19 cellular contexts compared by ENCODE assay signal in genomic region chr6:125939796-125940195, GRCh38. TPM values are rescaled to one million over a fixed set of nuclear protein-coding genes. Genes with fewer than 3 reads are reported as not detected.
DNase-seq lines count a peak whose midpoint lies in the region; ATAC-seq, FAIRE-seq and TF ChIP-seq lines count a peak whose summit lies in the region.
"Had no signal": no experiment of that assay in that cellular context is flagged by ENCODE, and none has a peak within 500 bp of the region (broad histone marks: within the 10 kb centered on the region; RNA-seq: fewer than 3 reads in every experiment).

No MANE protein-coding gene starts in this region.

- no peak for TF ChIP-seq RAD21 in A549 (conservative IDR thresholded peaks at IDR 0.05 in 1 of 2, IDR thresholded peaks at IDR 0.05 in 1 of 2)

- H3K27ac Mint-ChIP-seq in Caco-2 (ENCODE audit: unreplicated experiment), result peak overlapping the region; percentile 79
- H3K27ac Mint-ChIP-seq in endothelial cell (ENCODE audit: unreplicated experiment), result no peak overlapping the region
- H3K27ac Mint-ChIP-seq: CD4-positive, alpha-beta T cell had no signal

- H3K4me3 Mint-ChIP-seq in Caco-2 (ENCODE audit: unreplicated experiment) (no peak overlapping the region), endothelial cell (ENCODE audit: unreplicated experiment) (no peak overlapping the region)
- H3K4me3 Mint-ChIP-seq: CD4-positive, alpha-beta T cell had no signal

- ATAC-seq in A549, result no peak
- no peak for ATAC-seq in GM19397 (IDR thresholded peaks at IDR 0.05; ENCODE audit: unreplicated experiment)
- no peak for ATAC-seq in HG02840 (IDR thresholded peaks at IDR 0.05; ENCODE audit: low FRiP score, unreplicated experiment)

- no peaks in the 10 kb centered on the region for H3K79me2 ChIP-seq in keratinocyte (ENCODE audit: control insufficient read depth, insufficient read depth, low read length)

- H3K27ac ChIP-seq in A549 (peak overlapping the region; percentile 93 to 98), SK-N-MC (no peak overlapping the region), keratinocyte (ENCODE audit: control insufficient read depth, insufficient read depth, low read length) (peak overlapping the region; percentile 97)
- H3K27ac ChIP-seq: BLaER1 had no signal

- DNase-seq in A549 (ENCODE audit: low read depth in 1 of 2, low spot score in 1 of 2) (no peak), Caco-2 (no peak), SK-N-MC (ENCODE audit: low read depth, low spot score) (no peak), keratinocyte (ENCODE audit: low read depth, low spot score) (no peak), endothelial cell (ENCODE audit: low spot score) (no peak)
- DNase-seq: ACHN; CD4-positive, alpha-beta T cell; DND-41; Kasumi-1; MG63; NCI-H1417; NCI-H1694 treated with DMSO at 0.1 percent for 48 hours; NCI-H446 treated with DMSO at 0.1 percent for 48 hours; NCI-H526 treated with DMSO at 0.1 percent for 48 hours; SHP77 had no signal

- CTCF ChIA-PET in A549 (lab: Yijun Ruan, JAX) (interaction anchor here (2.4 to 4.6 kb wide), 2 partner anchors 14 to 16 kb away, joined by 9 to 18 read pairs; partner anchors contain the start of gene HINT3), Caco-2 (lab: Charles Lee) (interaction anchor here (2.6 kb wide), 1 partner anchor 16 kb away, joined by 8 read pairs; the partner anchor contains the start of gene HINT3)

- TF ChIP-seq POLR2A in A549 (IDR thresholded peaks at IDR 0.05; ENCODE audit: low read length), result no peak

- H3K9me1 ChIP-seq in keratinocyte (ENCODE audit: control insufficient read depth, extremely low read depth, insufficient read depth, low read length), result no peaks in the 10 kb centered on the region

- no peak for TF ChIP-seq CTCF in A549 (IDR thresholded peaks at IDR 0.05)
- no peak for TF ChIP-seq CTCF in Caco-2 (IDR thresholded peaks at IDR 0.05; ENCODE audit: insufficient read depth in 1 of 2, low read depth in 1 of 2, low read length in 1 of 2, severe bottlenecking in 1 of 2, unreplicated experiment in 1 of 2)
- TF ChIP-seq CTCF in keratinocyte (optimal IDR thresholded peaks at IDR 0.05 in 1 of 3, IDR thresholded peaks at IDR 0.05 in 1 of 3, conservative IDR thresholded peaks at IDR 0.05 in 1 of 3; ENCODE audit: extremely low read depth in 1 of 3, insufficient read depth in 2 of 3, low read length in 3 of 3), result no peak
- no peak for TF ChIP-seq CTCF in endothelial cell (IDR thresholded peaks at IDR 0.05; ENCODE audit: unreplicated experiment)

- H3K36me3 Mint-ChIP-seq in Caco-2 (ENCODE audit: insufficient read depth, unreplicated experiment) (peaks cover 4% of the 10 kb centered on the region), endothelial cell (ENCODE audit: low read depth, unreplicated experiment) (no peaks in the 10 kb centered on the region)

- H3K36me3 ChIP-seq in Caco-2 (ENCODE audit: control insufficient read depth, insufficient read depth, low read length), result no peaks in the 10 kb centered on the region
- no peaks in the 10 kb centered on the region for H3K36me3 ChIP-seq in SK-N-MC (ENCODE audit: insufficient read depth, low read length)
- H3K36me3 ChIP-seq in keratinocyte (ENCODE audit: control insufficient read depth in 2 of 2, extremely low read depth in 1 of 2, insufficient read depth in 2 of 2, low read length in 2 of 2), result no peaks in the 10 kb centered on the region
- H3K36me3 ChIP-seq: BLaER1, MG63 had no signal

- H3K4me2 ChIP-seq in A549 (peak overlapping the region; percentile 48; the same call in 2 of the 3 replicates), keratinocyte (ENCODE audit: control insufficient read depth, extremely low read depth, insufficient read depth, low read depth, low read length) (peak overlapping the region; percentile 65)
- H3K4me2 ChIP-seq: BLaER1 had no signal

- no peak for TF ChIP-seq EP300 in A549 (IDR thresholded peaks at IDR 0.05)

- H3K4me3 ChIP-seq in A549 (no peak overlapping the region), Caco-2 (ENCODE audit: low read depth, low read length) (no peak overlapping the region), SK-N-MC (peak overlapping the region; percentile 6; the same call in 1 of the 2 replicates), keratinocyte (ENCODE audit: control insufficient read depth in 2 of 3, extremely low read depth in 1 of 3, insufficient read depth in 2 of 3, low read depth in 1 of 3, low read length in 3 of 3) (no peak overlapping the region)
- H3K4me3 ChIP-seq: BLaER1, MG63 had no signal

- H3K27me3 ChIP-seq in Caco-2 (replicated peaks; ENCODE audit: control insufficient read depth, insufficient read depth, low read length) (no peaks in the 10 kb centered on the region), keratinocyte (ENCODE audit: control insufficient read depth, extremely low read depth, insufficient read depth, low read length) (no peaks in the 10 kb centered on the region)
- H3K27me3 ChIP-seq: BLaER1, MG63 had no signal

- peaks cover 36% of the 10 kb centered on the region for H3K4me1 Mint-ChIP-seq in Caco-2 (ENCODE audit: low read depth, unreplicated experiment)
- H3K4me1 Mint-ChIP-seq in endothelial cell (ENCODE audit: unreplicated experiment), result peaks cover 41% of the 10 kb centered on the region

- dilution Hi-C loops in keratinocyte (cut with MboI; ENCODE audit: extremely low pct_ligation_motif_present, low sequenced_read_pairs), result no loop called here

- no peaks in the 10 kb centered on the region for H4K20me1 ChIP-seq in keratinocyte (ENCODE audit: control insufficient read depth, extremely low read depth, insufficient read depth, low read length)
- H4K20me1 ChIP-seq: BLaER1 had no signal

- H2AFZ ChIP-seq in keratinocyte (ENCODE audit: control insufficient read depth, low read length), result no peak overlapping the region

- H3K9me3 Mint-ChIP-seq in Caco-2 (ENCODE audit: unreplicated experiment) (no peaks in the 10 kb centered on the region), endothelial cell (ENCODE audit: unreplicated experiment) (no peaks in the 10 kb centered on the region)
- H3K9me3 Mint-ChIP-seq: CD4-positive, alpha-beta T cell had no signal

- 74% methylated on average over 2 of the region's 2 CpGs for WGBS in A549 (ENCODE audit: missing lambda C conversion rate)

- no peak overlapping the region for H3K9ac ChIP-seq in SK-N-MC (ENCODE audit: insufficient read length)
- H3K9ac ChIP-seq in keratinocyte (ENCODE audit: control insufficient read depth, extremely low read depth, insufficient read depth, low read length), result no peak overlapping the region
- H3K9ac ChIP-seq: BLaER1 had no signal

- intact Hi-C loops in Caco-2 (cut with micrococcal nuclease; ENCODE audit: unreplicated experiment), result no loop called here

- POLR2A ChIA-PET in A549 (lab: Yijun Ruan, JAX), result no interaction called here
- POLR2A ChIA-PET in Caco-2 (lab: Charles Lee), result no interaction called here

- H3K9me3 ChIP-seq in A549, result no peaks in the 10 kb centered on the region
- no peaks in the 10 kb centered on the region for H3K9me3 ChIP-seq in Caco-2
- H3K9me3 ChIP-seq in SK-N-MC (ENCODE audit: low read depth, low read length), result no peaks in the 10 kb centered on the region
- H3K9me3 ChIP-seq in keratinocyte (ENCODE audit: control insufficient read depth, low read depth, low read length), result no peaks in the 10 kb centered on the region
- H3K9me3 ChIP-seq: BLaER1, MG63 had no signal

- no peaks in the 10 kb centered on the region for H3K27me3 Mint-ChIP-seq in Caco-2 (ENCODE audit: insufficient read depth, unreplicated experiment)
- no peaks in the 10 kb centered on the region for H3K27me3 Mint-ChIP-seq in endothelial cell (ENCODE audit: unreplicated experiment)

- FAIRE-seq in A549 (lab: Jason Lieb, UNC) (no peak), keratinocyte (lab: Jason Lieb, UNC) (peak; percentile 23)
- FAIRE-seq: GM12892 had no signal

- peaks cover 61% of the 10 kb centered on the region for H3K4me1 ChIP-seq in A549
- H3K4me1 ChIP-seq in Caco-2, result peaks cover 63% of the 10 kb centered on the region
- H3K4me1 ChIP-seq in keratinocyte (ENCODE audit: control insufficient read depth, extremely low read depth, insufficient read depth, low read length), result peaks cover 54% of the 10 kb centered on the region
- H3K4me1 ChIP-seq: BLaER1 had no signal

- BruUV-seq in Caco-2 (replicated peaks; lab: Mats Ljungman, UMichigan), result no TSS peak

TF ChIP-seq in A549, 52 proteins besides CTCF, POLR2A, EP300 and RAD21 (continues in another document):
- TF ChIP-seq RARB (CRISPR knock-in tag; IDR thresholded peaks at IDR 0.05), result no peak
- no peak for TF ChIP-seq KDM1A (IDR thresholded peaks at IDR 0.05; ENCODE audit: low read depth)
- TF ChIP-seq HOXB13 (CRISPR knock-in tag; IDR thresholded peaks at IDR 0.05; ENCODE audit: low read depth), result no peak

RNA-seq across cellular contexts. Expression of gene HINT3, which starts 16.8 kb away (rescaled TPM):
- polyA plus RNA-seq in A549 (2011; rRNA removed) (4.7 and 7.2 TPM in 2 replicates), A549 (2017; fragmentation: RNase III; extraction: RNeasy Plus Mini Kit Qiagen cat#74134 plus additional on column Dnase treatment) (13.0 to 13.8 TPM (median 13.5 TPM) in 3 replicates), keratinocyte (1.5 to 3.9 TPM (median 2.9 TPM) in 3 replicates)
- 2.1 and 2.9 TPM in 2 replicates for polyA plus RNA-seq in A549 (2012; cell fraction: cytosol; rRNA removed)
- 1.1 and 1.9 TPM in 2 replicates for polyA plus RNA-seq in A549 (2012; cell fraction: nucleus; rRNA removed)
- 1.5 and 1.6 TPM in 2 replicates for polyA minus RNA-seq in A549 (2011; rRNA and poly(A)+ RNA removed)
- total RNA-seq in Caco-2 (2022) (20.2 and 24.6 TPM in 2 replicates), endothelial cell (ENCODE audit: unreplicated experiment) (12.3 TPM)
- polyA plus RNA-seq in keratinocyte (2011; ENCODE audit: low read depth), result 39.6 TPM
- 3.5 and 4.5 TPM in 2 replicates for polyA plus RNA-seq in keratinocyte (2011; cell fraction: cytosol; rRNA removed)
- polyA plus RNA-seq in keratinocyte (2011; cell fraction: nucleus; rRNA removed), result 1.9 TPM in 2 replicates
- 7.4 and 19.7 TPM in 2 replicates for polyA plus RNA-seq in keratinocyte (2012; ENCODE audit: low replicate concordance)
- polyA minus RNA-seq in keratinocyte, result 0.52 to 1.4 TPM (median 0.99 TPM) in 3 replicates
- 6.7 TPM for polyA minus RNA-seq in keratinocyte (2011; cell fraction: cytosol; rRNA and poly(A)+ RNA removed)
- 1.9 and 3.3 TPM in 2 replicates for polyA minus RNA-seq in keratinocyte (2011; cell fraction: nucleus; rRNA and poly(A)+ RNA removed)

RNA-seq across cellular contexts. Expression of gene TRMT11, which starts 46.5 kb away (rescaled TPM):
- polyA plus RNA-seq in A549 (2011; rRNA removed), result 33.2 and 44.1 TPM in 2 replicates
- 9.6 and 10.9 TPM in 2 replicates for polyA plus RNA-seq in A549 (2012; cell fraction: cytosol; rRNA removed)
- 6.9 and 11.0 TPM in 2 replicates for polyA plus RNA-seq in A549 (2012; cell fraction: nucleus; rRNA removed)
- 16.1 to 17.4 TPM (median 16.2 TPM) in 3 replicates for polyA plus RNA-seq in A549 (2017; fragmentation: RNase III; extraction: RNeasy Plus Mini Kit Qiagen cat#74134 plus additional on column Dnase treatment)
- 16.6 and 20.7 TPM in 2 replicates for polyA minus RNA-seq in A549 (2011; rRNA and poly(A)+ RNA removed)
- 31.5 and 36.7 TPM in 2 replicates for total RNA-seq in Caco-2 (2022)
- 14.7 to 23.0 TPM (median 15.0 TPM) in 3 replicates for polyA plus RNA-seq in keratinocyte
- 14.9 TPM for polyA plus RNA-seq in keratinocyte (2011; ENCODE audit: low read depth)
- polyA plus RNA-seq in keratinocyte (2011; cell fraction: cytosol; rRNA removed), result 11.9 and 20.6 TPM in 2 replicates
- polyA plus RNA-seq in keratinocyte (2011; cell fraction: nucleus; rRNA removed), result 23.0 and 33.3 TPM in 2 replicates
- 10.7 and 13.5 TPM in 2 replicates for polyA plus RNA-seq in keratinocyte (2012; ENCODE audit: low replicate concordance)
- 1.1 to 30.8 TPM (median 9.2 TPM) in 3 replicates for polyA minus RNA-seq in keratinocyte
- polyA minus RNA-seq in keratinocyte (2011; cell fraction: cytosol; rRNA and poly(A)+ RNA removed), result 6.5 TPM
- 19.7 and 29.3 TPM in 2 replicates for polyA minus RNA-seq in keratinocyte (2011; cell fraction: nucleus; rRNA and poly(A)+ RNA removed)
- total RNA-seq in endothelial cell (ENCODE audit: unreplicated experiment), result 9.6 TPM
